ENCODE assay signal across 9 cellular contexts in the genomic region with DNA sequence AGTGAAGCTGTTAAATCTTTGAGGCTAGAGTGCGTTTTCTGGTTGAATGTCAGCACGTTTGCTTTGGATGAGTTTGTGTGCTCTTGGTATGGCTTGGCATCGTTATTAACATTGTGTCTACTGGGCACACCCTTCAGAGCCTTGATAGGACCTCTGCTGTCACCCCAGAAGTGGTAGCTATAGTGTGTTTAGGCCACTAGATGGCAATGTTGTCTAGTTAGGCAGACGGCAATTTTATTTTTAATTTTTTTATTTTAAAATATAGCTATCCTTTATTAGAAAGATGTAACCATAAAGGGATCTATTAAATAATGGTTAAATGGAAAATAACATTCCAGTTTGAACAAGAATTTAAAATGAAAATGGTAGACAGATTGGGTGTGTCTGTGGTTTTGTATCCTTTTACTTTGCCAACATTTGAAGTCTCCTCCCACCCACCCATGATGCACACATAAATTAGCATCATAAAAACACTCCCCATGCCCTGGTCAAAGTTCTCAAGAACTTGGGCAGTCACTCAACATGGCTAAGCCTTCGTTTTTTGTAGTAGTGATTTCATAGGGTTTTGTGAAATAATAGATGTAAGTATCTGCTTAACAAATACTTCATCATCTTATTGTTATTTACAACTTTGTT.
DNase-seq lines count a peak whose midpoint lies in the region; ATAC-seq, FAIRE-seq and TF ChIP-seq lines count a peak whose summit lies in the region.
"Had no signal": no experiment of that assay in that cellular context is flagged by ENCODE, and none has a peak within 500 bp of the region (broad histone marks: within the 10 kb centered on the region; RNA-seq: fewer than 3 reads in every experiment).

No MANE protein-coding gene starts in this region.

- peak; percentile 78 for ATAC-seq in GM19468 (IDR thresholded peaks at IDR 0.05; ENCODE audit: extremely low read depth, unreplicated experiment)
- ATAC-seq in HG03565 (IDR thresholded peaks at IDR 0.05; ENCODE audit: unreplicated experiment), result peak; percentile 53
- peak; percentile 82 for ATAC-seq in WTC11

- H3K9me3 Mint-ChIP-seq in WTC11, result peaks cover 30% of the 10 kb centered on the region

- intact Hi-C loops in lower leg skin (cut with DNase I; ENCODE audit: low total_unique reads), result no loop called here

- H3K27ac Mint-ChIP-seq in WTC11, result no peak overlapping the region
- H3K27ac Mint-ChIP-seq: CD4-positive, alpha-beta memory T cell had no signal

- H3K27me3 Mint-ChIP-seq in WTC11 (ENCODE audit: low read depth), result no peaks in the 10 kb centered on the region

- no peak for TF ChIP-seq POLR2A in lower leg skin (IDR thresholded peaks at IDR 0.05)

- TF ChIP-seq CTCF in WTC11 (IDR thresholded peaks at IDR 0.05), result peak; percentile 56
- no peak for TF ChIP-seq CTCF in lower leg skin (IDR thresholded peaks at IDR 0.05)

- DNase-seq in NCI-H2171 treated with DMSO at 0.1 percent for 48 hours (lab: John Stamatoyannopoulos, UW) (peak; percentile 1), NCI-H2171 (lab: John Stamatoyannopoulos, UW) (no peak), WTC11 (ENCODE audit: low spot score) (no peak), lower leg skin (ENCODE audit: low spot score in 2 of 2) (no peak), SHP77 treated with DMSO at 0.1 percent for 48 hours (lab: John Stamatoyannopoulos, UW) (no peak)

- POLR2A ChIA-PET in WTC11 (lab: Charles Lee), result no interaction called here

- 20 to 23% methylated on average over 5 of the region's 5 CpGs for WGBS in lower leg skin, 2 donors

- no peak overlapping the region for H3K4me3 Mint-ChIP-seq in WTC11
- H3K4me3 Mint-ChIP-seq: CD4-positive, alpha-beta memory T cell had no signal

- peak; percentile 13 for FAIRE-seq in islet of Langerhans (lab: Jason Lieb, UNC)

- CTCF ChIA-PET in WTC11 (lab: Charles Lee), result interaction anchor here (0.5 to 2.8 kb wide), 21 partner anchors 11 to 532 kb away, joined by 3 to 24 read pairs (median 4); no protein-coding TSS in a partner anchor

- peaks cover 18% of the 10 kb centered on the region for H3K36me3 Mint-ChIP-seq in WTC11
- H3K36me3 Mint-ChIP-seq: CD4-positive, alpha-beta memory T cell had no signal

- peaks cover 21% of the 10 kb centered on the region for H3K4me1 Mint-ChIP-seq in WTC11

- H3K4me3 ChIP-seq in lower leg skin (ENCODE audit: low read depth, poor library complexity, severe bottlenecking), result no peak overlapping the region

TF ChIP-seq in WTC11, 78 proteins besides CTCF, POLR2A, EP300 and RAD21:
- TF ChIP-seq KAT7 (CRISPR knock-in tag; IDR thresholded peaks at IDR 0.05; ENCODE audit: borderline replicate concordance) (no peak), SMAD4 (CRISPR knock-in tag; IDR thresholded peaks at IDR 0.05) (no peak), SMAD3 (CRISPR knock-in tag; IDR thresholded peaks at IDR 0.05; ENCODE audit: borderline replicate concordance) (no peak), NFE2L1 (CRISPR knock-in tag; IDR thresholded peaks at IDR 0.05) (no peak), ZNF121 (CRISPR knock-in tag; IDR thresholded peaks at IDR 0.05) (no peak), EMX1 (CRISPR knock-in tag; IDR thresholded peaks at IDR 0.05) (no peak), NR2C2 (CRISPR knock-in tag; IDR thresholded peaks at IDR 0.05) (no peak), PRRX2 (CRISPR knock-in tag; IDR thresholded peaks at IDR 0.05) (no peak)
- TF ChIP-seq, protein P1, sequence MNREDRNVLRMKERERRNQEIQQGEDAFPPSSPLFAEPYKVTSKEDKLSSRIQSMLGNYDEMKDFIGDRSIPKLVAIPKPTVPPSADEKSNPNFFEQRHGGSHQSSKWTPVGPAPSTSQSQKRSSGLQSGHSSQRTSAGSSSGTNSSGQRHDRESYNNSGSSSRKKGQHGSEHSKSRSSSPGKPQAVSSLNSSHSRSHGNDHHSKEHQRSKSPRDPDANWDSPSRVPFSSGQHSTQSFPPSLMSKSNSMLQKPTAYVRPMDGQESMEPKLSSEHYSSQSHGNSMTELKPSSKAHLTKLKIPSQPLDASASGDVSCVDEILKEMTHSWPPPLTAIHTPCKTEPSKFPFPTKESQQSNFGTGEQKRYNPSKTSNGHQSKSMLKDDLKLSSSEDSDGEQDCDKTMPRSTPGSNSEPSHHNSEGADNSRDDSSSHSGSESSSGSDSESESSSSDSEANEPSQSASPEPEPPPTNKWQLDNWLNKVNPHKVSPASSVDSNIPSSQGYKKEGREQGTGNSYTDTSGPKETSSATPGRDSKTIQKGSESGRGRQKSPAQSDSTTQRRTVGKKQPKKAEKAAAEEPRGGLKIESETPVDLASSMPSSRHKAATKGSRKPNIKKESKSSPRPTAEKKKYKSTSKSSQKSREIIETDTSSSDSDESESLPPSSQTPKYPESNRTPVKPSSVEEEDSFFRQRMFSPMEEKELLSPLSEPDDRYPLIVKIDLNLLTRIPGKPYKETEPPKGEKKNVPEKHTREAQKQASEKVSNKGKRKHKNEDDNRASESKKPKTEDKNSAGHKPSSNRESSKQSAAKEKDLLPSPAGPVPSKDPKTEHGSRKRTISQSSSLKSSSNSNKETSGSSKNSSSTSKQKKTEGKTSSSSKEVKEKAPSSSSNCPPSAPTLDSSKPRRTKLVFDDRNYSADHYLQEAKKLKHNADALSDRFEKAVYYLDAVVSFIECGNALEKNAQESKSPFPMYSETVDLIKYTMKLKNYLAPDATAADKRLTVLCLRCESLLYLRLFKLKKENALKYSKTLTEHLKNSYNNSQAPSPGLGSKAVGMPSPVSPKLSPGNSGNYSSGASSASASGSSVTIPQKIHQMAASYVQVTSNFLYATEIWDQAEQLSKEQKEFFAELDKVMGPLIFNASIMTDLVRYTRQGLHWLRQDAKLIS (CRISPR knock-in tag; IDR thresholded peaks at IDR 0.05; ENCODE audit: borderline replicate concordance), result no peak
- TF ChIP-seq, protein P2, sequence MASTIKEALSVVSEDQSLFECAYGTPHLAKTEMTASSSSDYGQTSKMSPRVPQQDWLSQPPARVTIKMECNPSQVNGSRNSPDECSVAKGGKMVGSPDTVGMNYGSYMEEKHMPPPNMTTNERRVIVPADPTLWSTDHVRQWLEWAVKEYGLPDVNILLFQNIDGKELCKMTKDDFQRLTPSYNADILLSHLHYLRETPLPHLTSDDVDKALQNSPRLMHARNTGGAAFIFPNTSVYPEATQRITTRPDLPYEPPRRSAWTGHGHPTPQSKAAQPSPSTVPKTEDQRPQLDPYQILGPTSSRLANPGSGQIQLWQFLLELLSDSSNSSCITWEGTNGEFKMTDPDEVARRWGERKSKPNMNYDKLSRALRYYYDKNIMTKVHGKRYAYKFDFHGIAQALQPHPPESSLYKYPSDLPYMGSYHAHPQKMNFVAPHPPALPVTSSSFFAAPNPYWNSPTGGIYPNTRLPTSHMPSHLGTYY (CRISPR knock-in tag; IDR thresholded peaks at IDR 0.05), result no peak
- TF ChIP-seq, protein P3, sequence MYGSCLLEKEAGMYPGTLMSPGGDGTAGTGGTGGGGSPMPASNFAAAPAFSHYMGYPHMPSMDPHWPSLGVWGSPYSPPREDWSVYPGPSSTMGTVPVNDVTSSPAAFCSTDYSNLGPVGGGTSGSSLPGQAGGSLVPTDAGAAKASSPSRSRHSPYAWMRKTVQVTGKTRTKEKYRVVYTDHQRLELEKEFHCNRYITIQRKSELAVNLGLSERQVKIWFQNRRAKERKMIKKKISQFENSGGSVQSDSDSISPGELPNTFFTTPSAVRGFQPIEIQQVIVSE (CRISPR knock-in tag; IDR thresholded peaks at IDR 0.05; ENCODE audit: borderline replicate concordance), result no peak
- TF ChIP-seq, protein P4, sequence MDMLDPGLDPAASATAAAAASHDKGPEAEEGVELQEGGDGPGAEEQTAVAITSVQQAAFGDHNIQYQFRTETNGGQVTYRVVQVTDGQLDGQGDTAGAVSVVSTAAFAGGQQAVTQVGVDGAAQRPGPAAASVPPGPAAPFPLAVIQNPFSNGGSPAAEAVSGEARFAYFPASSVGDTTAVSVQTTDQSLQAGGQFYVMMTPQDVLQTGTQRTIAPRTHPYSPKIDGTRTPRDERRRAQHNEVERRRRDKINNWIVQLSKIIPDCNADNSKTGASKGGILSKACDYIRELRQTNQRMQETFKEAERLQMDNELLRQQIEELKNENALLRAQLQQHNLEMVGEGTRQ (CRISPR knock-in tag; IDR thresholded peaks at IDR 0.05), result no peak
- TF ChIP-seq, protein P5, sequence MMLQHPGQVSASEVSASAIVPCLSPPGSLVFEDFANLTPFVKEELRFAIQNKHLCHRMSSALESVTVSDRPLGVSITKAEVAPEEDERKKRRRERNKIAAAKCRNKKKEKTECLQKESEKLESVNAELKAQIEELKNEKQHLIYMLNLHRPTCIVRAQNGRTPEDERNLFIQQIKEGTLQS (CRISPR knock-in tag; conservative IDR thresholded peaks at IDR 0.05), result no peak
- TF ChIP-seq, protein P6, sequence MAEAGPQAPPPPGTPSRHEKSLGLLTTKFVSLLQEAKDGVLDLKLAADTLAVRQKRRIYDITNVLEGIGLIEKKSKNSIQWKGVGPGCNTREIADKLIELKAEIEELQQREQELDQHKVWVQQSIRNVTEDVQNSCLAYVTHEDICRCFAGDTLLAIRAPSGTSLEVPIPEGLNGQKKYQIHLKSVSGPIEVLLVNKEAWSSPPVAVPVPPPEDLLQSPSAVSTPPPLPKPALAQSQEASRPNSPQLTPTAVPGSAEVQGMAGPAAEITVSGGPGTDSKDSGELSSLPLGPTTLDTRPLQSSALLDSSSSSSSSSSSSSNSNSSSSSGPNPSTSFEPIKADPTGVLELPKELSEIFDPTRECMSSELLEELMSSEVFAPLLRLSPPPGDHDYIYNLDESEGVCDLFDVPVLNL (CRISPR knock-in tag; IDR thresholded peaks at IDR 0.05; ENCODE audit: borderline replicate concordance, low read depth), result no peak
